ENCODE assay signal across 8 cellular contexts in genomic region chr3:3179407-3180094, GRCh38. TPM values are rescaled to one million over a fixed set of nuclear protein-coding genes. Genes with fewer than 3 reads are reported as not detected.
DNase-seq lines count a peak whose midpoint lies in the region; ATAC-seq and TF ChIP-seq lines count a peak whose summit lies in the region.

CRBN (minus strand) TSS chr3:3179691; CDS start chr3:3179687, 4 bp downstream.

- peak within 1 kb of the TSS; percentile 87 for H3K4me3 Mint-ChIP-seq in activated CD4-positive, alpha-beta T cell treated with anti-CD3 and anti-CD28 coated beads for 36 hours

- no peaks in the 10 kb centered on the region for H3K27me3 Mint-ChIP-seq in activated CD4-positive, alpha-beta T cell treated with anti-CD3 and anti-CD28 coated beads for 36 hours

- intact Hi-C loops in activated CD4-positive, alpha-beta T cell treated with anti-CD3 and anti-CD28 coated beads for 36 hours (cut with DNase I, micrococcal nuclease) = loop anchor here (1.0 to 10.0 kb wide), 9 partner anchors 14 to 1943 kb away; partner anchors contain the start of genes TRNT1 (in 2 of the 2), ARL8B (in 1 of the 2), ITPR1 (in 1 of the 2) and SETMAR (in 1 of the 2)

- CTCF ChIA-PET in activated CD4-positive, alpha-beta T cell treated with anti-CD3 and anti-CD28 coated beads for 36 hours (lab: Charles Lee) = interaction anchor here (0.7 to 0.8 kb wide), 4 partner anchors 8 to 14 kb away, joined by 3 read pairs; no protein-coding TSS in a partner anchor

- peaks cover 49% of the 10 kb centered on the region for H3K4me1 Mint-ChIP-seq in activated CD4-positive, alpha-beta T cell treated with anti-CD3 and anti-CD28 coated beads for 36 hours

- H3K27ac Mint-ChIP-seq in activated CD4-positive, alpha-beta T cell treated with anti-CD3 and anti-CD28 coated beads for 36 hours = peak within 1 kb of the TSS; percentile 95

- ATAC-seq in GM18907 (IDR thresholded peaks at IDR 0.05; ENCODE audit: unreplicated experiment) (peak; percentile 99), HG03139 (IDR thresholded peaks at IDR 0.05; ENCODE audit: unreplicated experiment) (peak; percentile 100)
- ATAC-seq in activated CD4-positive, alpha-beta T cell treated with anti-CD3 and anti-CD28 coated beads for 36 hours = peak; percentile 92

- no peaks in the 10 kb centered on the region for H3K9me3 Mint-ChIP-seq in activated CD4-positive, alpha-beta T cell treated with anti-CD3 and anti-CD28 coated beads for 36 hours (ENCODE audit: low read depth)

- H3K36me3 Mint-ChIP-seq in activated CD4-positive, alpha-beta T cell treated with anti-CD3 and anti-CD28 coated beads for 36 hours (ENCODE audit: low read depth) = peaks cover 9% of the 10 kb centered on the region

- peak; percentile 99 for DNase-seq in AG20443 (ENCODE audit: low spot score)
- DNase-seq in NCI-H460 (ENCODE audit: extremely low read depth, low read depth) = peak; percentile 71
- DNase-seq in activated CD4-positive, alpha-beta T cell treated with anti-CD3 and anti-CD28 coated beads for 36 hours = peak; percentile 93
- DNase-seq in choroid plexus epithelial cell (ENCODE audit: low read depth) = peak; percentile 87
- peak; percentile 86 for DNase-seq in kidney tubule cell (ENCODE audit: low spot score)
- peak; percentile 67 to 80 (median 72) for DNase-seq in stimulated activated CD4-positive, alpha-beta T cell treated with anti-CD3 and anti-CD28 coated beads, Interleukin-1b, Interleukin-23, amount 100 ng/mL, for 24 hours (ENCODE audit: low read depth in 4 of 4, low spot score in 1 of 4)

- POLR2A ChIA-PET in activated CD4-positive, alpha-beta T cell treated with anti-CD3 and anti-CD28 coated beads for 36 hours (lab: Charles Lee) = interaction anchor here (0.7 kb wide), 1 partner anchor 144 kb away, joined by 3 read pairs; no protein-coding TSS in a partner anchor

- peak; percentile 72 for TF ChIP-seq CTCF in choroid plexus epithelial cell (conservative IDR thresholded peaks at IDR 0.05; ENCODE audit: low read depth, low read length)

- peak within 1 kb of the TSS; percentile 100 for H3K4me3 ChIP-seq in choroid plexus epithelial cell (ENCODE audit: low read depth, low read length)

RNA-seq across cellular contexts. Expression of gene CRBN, which starts in this region (rescaled TPM):
- total RNA-seq in NCI-H460 (2014; rRNA removed; shearing (Covaris generic)) = 21.6 and 23.6 TPM in 2 replicates
- 17.3 and 48.5 TPM in 2 replicates for polyA plus RNA-seq in NCI-H460 (2014; cell fraction: nucleus; rRNA removed)
- 10 to 100 TPM; 38.4 to 42.6 TPM for total RNA-seq in activated CD4-positive, alpha-beta T cell treated with anti-CD3 and anti-CD28 coated beads for 36 hours

Comparison
In these comparisons a context has a peak if more than half of its experiments do, and no peak if none do; other contexts are left out.
1. Peak in every context shown above with its lines: DNase-seq, ATAC-seq and H3K4me3 ChIP-seq.